9 cellular contexts compared by ENCODE assay signal in genomic region chr6:156719395-156719719, GRCh38. TPM values are rescaled to one million over a fixed set of nuclear protein-coding genes. Genes with fewer than 3 reads are reported as not detected.
A peak's percentile ranks its signal among the peaks of the same experiment; 100 is the strongest.
DNase-seq lines count a peak whose midpoint lies in the region; ATAC-seq, FAIRE-seq and TF ChIP-seq lines count a peak whose summit lies in the region.
"Had no signal": no experiment of that assay in that cellular context is flagged by ENCODE, and none has a peak within 500 bp of the region (broad histone marks: within the 10 kb centered on the region; RNA-seq: fewer than 3 reads in every experiment).

No MANE protein-coding gene starts in this region.

- H2AK5ac ChIP-seq in mesenchymal stem cell (ENCODE audit: low read length, severe bottlenecking): no peak overlapping the region

- no peaks in the 10 kb centered on the region for H4K20me1 ChIP-seq in GM12878 (ENCODE audit: control insufficient read depth, insufficient read depth)

- peaks cover 1% of the 10 kb centered on the region; the same call in 1 of the 3 replicates for H3K9me3 ChIP-seq in GM12878 (replicated peaks; ENCODE audit: control insufficient read depth, insufficient read depth, low read length)
- H3K9me3 ChIP-seq in mesenchymal stem cell (ENCODE audit: control insufficient read depth, low read length): no peaks in the 10 kb centered on the region
- H3K9me3 ChIP-seq in tibial nerve: no peaks in the 10 kb centered on the region

- in situ Hi-C loops in GM12878 (cut with MboI): no loop called here

- BruUV-seq in GM12878 (replicated peaks; lab: Mats Ljungman, UMichigan): TSS peak; percentile 91

- peak overlapping the region; percentile 96 for H3K27ac ChIP-seq in GM12878 (ENCODE audit: control insufficient read depth, insufficient read depth)
- no peak overlapping the region for H3K27ac ChIP-seq in mesenchymal stem cell (ENCODE audit: low read length, poor library complexity, severe bottlenecking)
- peak overlapping the region; percentile 78 to 96 (median 84) for H3K27ac ChIP-seq in tibial nerve

- H3K9ac ChIP-seq in GM12878 (ENCODE audit: control insufficient read depth, insufficient read depth, low read length) (peak overlapping the region; percentile 85), mesenchymal stem cell (ENCODE audit: low read length) (peak overlapping the region; percentile 88)

- no peak for TF ChIP-seq CTCF in GM12878 (IDR thresholded peaks at IDR 0.05 in 2 of 3, conservative IDR thresholded peaks at IDR 0.05 in 1 of 3; ENCODE audit: control insufficient read depth in 2 of 3, extremely low read depth in 1 of 3, insufficient read depth in 1 of 3, low read depth in 3 of 3, low read length in 3 of 3)
- TF ChIP-seq CTCF in tibial nerve (IDR thresholded peaks at IDR 0.05): no peak

- SMC1A ChIA-PET in GM12878 (lab: Charles Lee; ENCODE audit: uncharacterized antibody, unreplicated experiment): interaction anchor here (0.8 to 16.6 kb wide), 14 partner anchors 10 to 82 kb away, joined by 3 to 266 read pairs (median 24); partner anchors contain the start of gene ARID1B

- no peaks in the 10 kb centered on the region; the same call in none of the 2 replicates for H3K79me2 ChIP-seq in GM12878 (ENCODE audit: control insufficient read depth, insufficient read depth, low read length)

- H2BK12ac ChIP-seq in mesenchymal stem cell (ENCODE audit: low read length in 2 of 2): no peak overlapping the region

- H3K27me3 Mint-ChIP-seq in activated CD8-positive, alpha-beta memory T cell treated with anti-CD3 and anti-CD28 coated beads, Interleukin-2, amount 10 ng/mL, durations not matched to agents 7 days and 5 days: peaks cover 11% of the 10 kb centered on the region

- H3K4me3 ChIP-seq in GM12878 (peak overlapping the region; percentile 58), mesenchymal stem cell (ENCODE audit: insufficient read depth in 1 of 2, low read depth in 1 of 2, low read length in 2 of 2) (peak overlapping the region in 1 of 2 experiments; percentile 71), tibial nerve (peak overlapping the region; percentile 11 to 53 (median 32))

- POLR2A ChIA-PET in GM12878 (lab: Charles Lee): interaction anchor here (0.6 to 3.2 kb wide), 8 partner anchors 18 to 224 kb away, joined by 3 to 36 read pairs (median 24); no protein-coding TSS in a partner anchor

- H2AFZ ChIP-seq in GM12878 (ENCODE audit: control insufficient read depth, low read depth, low read length) (peak overlapping the region; percentile 71), mesenchymal stem cell (ENCODE audit: low read depth, low read length) (no peak overlapping the region)

- peak overlapping the region; percentile 52 for H3K27ac Mint-ChIP-seq in activated CD8-positive, alpha-beta memory T cell treated with anti-CD3 and anti-CD28 coated beads, Interleukin-2, amount 10 ng/mL, durations not matched to agents 7 days and 5 days

- H3K4me1 Mint-ChIP-seq in activated CD8-positive, alpha-beta memory T cell treated with anti-CD3 and anti-CD28 coated beads, Interleukin-2, amount 10 ng/mL, durations not matched to agents 7 days and 5 days: peaks cover 13% of the 10 kb centered on the region

- CTCF ChIA-PET in activated CD8-positive, alpha-beta memory T cell treated with anti-CD3 and anti-CD28 coated beads, Interleukin-2, amount 10 ng/mL, durations not matched to agents 7 days and 5 days (lab: Charles Lee): no interaction called here
- CTCF ChIA-PET in GM12878 (lab: Yijun Ruan, JAX): interaction anchor here (0.8 to 2.9 kb wide), 7 partner anchors 11 to 82 kb away, joined by 3 to 42 read pairs (median 4); no protein-coding TSS in a partner anchor

- DNase-seq in activated CD8-positive, alpha-beta memory T cell treated with anti-CD3 and anti-CD28 coated beads, Interleukin-2, amount 10 ng/mL, durations not matched to agents 7 days and 5 days: no peak
- no peak for DNase-seq in activated CD8-positive, alpha-beta memory T cell treated with anti-CD3 and anti-CD28 coated beads, Interleukin-2, amount 50 U/mL, for 48 hours
- DNase-seq in GM12878 (ENCODE audit: low read depth, low spot score) (no peak), mesenchymal stem cell (no peak), tibial nerve (ENCODE audit: low spot score in 2 of 2) (no peak), NCI-H2107 treated with DMSO at 0.1 percent for 48 hours (lab: John Stamatoyannopoulos, UW; ENCODE audit: unreplicated experiment) (no peak)

- intact Hi-C loops in GM12878 (cut with micrococcal nuclease; ENCODE audit: unreplicated experiment): no loop called here

- no peak for TF ChIP-seq RAD21 in GM12878 (IDR thresholded peaks at IDR 0.05; ENCODE audit: insufficient read depth, low read depth, low read length)

- H3K9me3 Mint-ChIP-seq in activated CD8-positive, alpha-beta memory T cell treated with anti-CD3 and anti-CD28 coated beads, Interleukin-2, amount 10 ng/mL, durations not matched to agents 7 days and 5 days (ENCODE audit: low read depth): no peaks in the 10 kb centered on the region
- H3K9me3 Mint-ChIP-seq: nephron had no signal

- H3K4me1 ChIP-seq in GM12878 (ENCODE audit: control insufficient read depth, insufficient read depth, low read length) (peaks cover 37% of the 10 kb centered on the region), mesenchymal stem cell (ENCODE audit: control insufficient read depth, insufficient read depth, low read depth, low read length) (peaks cover 13% of the 10 kb centered on the region), tibial nerve (peaks cover 0 to 26% (median 10%) of the 10 kb centered on the region in 4 donors)

- H4K8ac ChIP-seq in mesenchymal stem cell (ENCODE audit: low read length): peak overlapping the region; percentile 36

- RAD21 ChIA-PET in GM12878 (lab: Charles Lee; ENCODE audit: unreplicated experiment): interaction anchor here (0.7 to 5.6 kb wide), 12 partner anchors 9 to 83 kb away, joined by 3 to 136 read pairs (median 21); partner anchors contain the start of gene ARID1B

- 60% methylated on average over 13 of the region's 13 CpGs for WGBS in GM12878 (ENCODE audit: insufficient coverage, insufficient replicate concordance, low lambda C conversion rate, missing lambda C conversion rate)
- 79% methylated on average over 13 of the region's 13 CpGs for WGBS in mesenchymal stem cell
- 75 to 81% methylated on average over 13 of the region's 13 CpGs for WGBS in tibial nerve, 2 donors

- no peaks in the 10 kb centered on the region for H3K27me3 ChIP-seq in GM12878 (replicated peaks in 1 of 2; ENCODE audit: control insufficient read depth in 2 of 2, insufficient read depth in 2 of 2, low read length in 1 of 2)
- no peaks in the 10 kb centered on the region for H3K27me3 ChIP-seq in mesenchymal stem cell (ENCODE audit: control insufficient read depth in 1 of 2, insufficient read depth in 1 of 2, low read length in 2 of 2)
- no peaks in the 10 kb centered on the region for H3K27me3 ChIP-seq in tibial nerve

- no peak for TF ChIP-seq POLR2A in GM12878 (IDR thresholded peaks at IDR 0.05; ENCODE audit: low read depth, low read length)
- TF ChIP-seq POLR2A in tibial nerve (IDR thresholded peaks at IDR 0.05): no peak

- H3K4me2 ChIP-seq in GM12878 (ENCODE audit: control insufficient read depth, insufficient read depth) (peak overlapping the region; percentile 67), mesenchymal stem cell (ENCODE audit: low read length, poor library complexity, severe bottlenecking) (no peak overlapping the region)

- peak overlapping the region in 1 of 2 experiments; percentile 59 for H3K4ac ChIP-seq in mesenchymal stem cell (ENCODE audit: low read depth in 1 of 2, low read length in 2 of 2)

- peak overlapping the region in 1 of 2 experiments; percentile 60 for H3K23ac ChIP-seq in mesenchymal stem cell (ENCODE audit: low read length in 2 of 2)

- peak overlapping the region; percentile 71 for H3K4me3 Mint-ChIP-seq in activated CD8-positive, alpha-beta memory T cell treated with anti-CD3 and anti-CD28 coated beads, Interleukin-2, amount 10 ng/mL, durations not matched to agents 7 days and 5 days

- FAIRE-seq in GM12878 (lab: Jason Lieb, UNC): no peak

- H2BK15ac ChIP-seq in mesenchymal stem cell (ENCODE audit: low read depth, poor library complexity, severe bottlenecking): peak overlapping the region; percentile 87

- no peaks in the 10 kb centered on the region for H3K36me3 ChIP-seq in GM12878 (ENCODE audit: control insufficient read depth in 2 of 2, insufficient read depth in 2 of 2, low read length in 1 of 2)
- H3K36me3 ChIP-seq in mesenchymal stem cell (ENCODE audit: control insufficient read depth in 1 of 2, insufficient read depth in 2 of 2, low read depth in 1 of 2, low read length in 2 of 2): no peaks in the 10 kb centered on the region
- H3K36me3 ChIP-seq in tibial nerve: no peaks in the 10 kb centered on the region

- no peak overlapping the region for H2BK5ac ChIP-seq in mesenchymal stem cell (ENCODE audit: low read depth, low read length, poor library complexity, severe bottlenecking)

- H3K18ac ChIP-seq in mesenchymal stem cell (ENCODE audit: low read depth in 1 of 2, low read length in 2 of 2): no peak overlapping the region

- H3K36me3 Mint-ChIP-seq in activated CD8-positive, alpha-beta memory T cell treated with anti-CD3 and anti-CD28 coated beads, Interleukin-2, amount 10 ng/mL, durations not matched to agents 7 days and 5 days: no peaks in the 10 kb centered on the region

- no peak overlapping the region for H3K14ac ChIP-seq in mesenchymal stem cell (ENCODE audit: low read length in 2 of 2)

- H4K91ac ChIP-seq in mesenchymal stem cell (ENCODE audit: low read length): peak overlapping the region; percentile 71

- ATAC-seq in activated CD8-positive, alpha-beta memory T cell treated with anti-CD3 and anti-CD28 coated beads, Interleukin-2, amount 10 ng/mL, durations not matched to agents 7 days and 5 days: no peak
- no peak for ATAC-seq in GM12878
- no peak for ATAC-seq in GM19397 (IDR thresholded peaks at IDR 0.05; ENCODE audit: unreplicated experiment)
- no peak for ATAC-seq in GM18858 (IDR thresholded peaks at IDR 0.05; ENCODE audit: unreplicated experiment)

- TF ChIP-seq EP300 in GM12878 (IDR thresholded peaks at IDR 0.05; ENCODE audit: borderline replicate concordance in 1 of 2, control insufficient read depth in 1 of 2, low read depth in 2 of 2, low read length in 2 of 2) (no peak), tibial nerve (IDR thresholded peaks at IDR 0.05) (no peak)

- H3K79me1 ChIP-seq in mesenchymal stem cell (replicated peaks; ENCODE audit: low read length, poor library complexity, severe bottlenecking): no peaks in the 10 kb centered on the region

- H2BK120ac ChIP-seq in mesenchymal stem cell (ENCODE audit: low read depth, low read length): no peak overlapping the region

RNA-seq across cellular contexts. Expression of gene ARID1B, which starts 57.8 kb away (rescaled TPM):
- total RNA-seq in activated CD8-positive, alpha-beta memory T cell treated with anti-CD3 and anti-CD28 coated beads, Interleukin-2, amount 10 ng/mL, durations not matched to agents 7 days and 5 days: 10 to 100 TPM; 59.5 to 81.5 TPM
- total RNA-seq in GM12878 (2013; cell fraction: nucleolus; rRNA removed): 1,061 and 1,083 TPM in 2 replicates
- total RNA-seq in GM12878 (2014; rRNA removed): 68.0 and 68.8 TPM in 2 replicates
- 73.7 and 80.8 TPM in 2 replicates for total RNA-seq in GM12878 (2014; rRNA removed; fragmentation: Illumina TruSeq; extraction: Trizol)
- total RNA-seq in GM12878 (2021): 116 and 133 TPM in 2 replicates
- 28.7 TPM for polyA plus RNA-seq in GM12878 (2011; ENCODE audit: low read depth)
- polyA plus RNA-seq in GM12878 (2011; rRNA removed): 21.3 and 24.7 TPM in 2 replicates
- 21.4 and 24.5 TPM in 2 replicates for polyA plus RNA-seq in GM12878 (2011; cell fraction: cytosol; rRNA removed)
- 69.4 and 82.0 TPM in 2 replicates for polyA plus RNA-seq in GM12878 (2011; cell fraction: nucleus; rRNA removed)
- polyA plus RNA-seq in GM12878 (2012): 43.0 and 45.3 TPM in 2 replicates
- polyA plus RNA-seq in GM12878 (2014; fragmentation: Illumina TruSeq; extraction: Trizol): 59.2 and 69.9 TPM in 2 replicates
- 10 to 100 TPM; 37.7 to 73.9 TPM for polyA plus RNA-seq in GM12878 (2014; fragmentation: Nextera tagmentation; extraction: Ambion mirVana)
- 50.0 and 59.1 TPM in 2 replicates for polyA plus RNA-seq in GM12878 (2014; rRNA removed)
- 10 to 100 TPM; 32.4 to 39.1 TPM for polyA plus RNA-seq in GM12878 (2016; fragmentation: Nextera tagmentation; extraction: Ambion mirVana)
- 124 and 158 TPM in 2 replicates for polyA minus RNA-seq in GM12878 (2011; rRNA and poly(A)+ RNA removed)
- 32.6 and 38.9 TPM in 2 replicates for polyA minus RNA-seq in GM12878 (2011; cell fraction: cytosol; rRNA and poly(A)+ RNA removed)
- polyA minus RNA-seq in GM12878 (2011; cell fraction: nucleus; rRNA and poly(A)+ RNA removed): 206 and 401 TPM in 2 replicates
- 32.3 TPM for polyA plus RNA-seq in mesenchymal stem cell (2013, experiment 1 of 2)
- 31.6 TPM for polyA plus RNA-seq in mesenchymal stem cell (2013, experiment 2 of 2)
- 100 to 1,000 TPM in 3 of 4 donors, 10 to 100 TPM in 1; 91.5 to 123 (median 110) TPM for total RNA-seq in tibial nerve
